ENCODE assay signal across 7 cellular contexts in genomic region chr14:105859073-105859716, GRCh38.
DNase-seq lines count a peak whose midpoint lies in the region; ATAC-seq and TF ChIP-seq lines count a peak whose summit lies in the region.
"Not testable (repeated sequence)": the region's sequence is repeated elsewhere in the genome, so short reads cannot be mapped to it uniquely, and the experiment has no call there.

No MANE protein-coding gene starts in this region.

- H3K27ac ChIP-seq in MM.1S (ENCODE audit: low read length), result peak overlapping the region; percentile 100
- H3K27ac ChIP-seq in lung (ENCODE audit: low read depth in 1 of 2, low read length in 1 of 2); sigmoid colon: not testable (repeated sequence)

- not testable (repeated sequence) for TF ChIP-seq EP300 in sigmoid colon (IDR thresholded peaks at IDR 0.05)

- DNase-seq in GM06990 (ENCODE audit: extremely low read depth, insufficient read length); activated B cell treated with CpG ODN at 0.5 μM for 24 hours; activated T-cell treated with anti-CD3 and anti-CD28 coated beads, Interleukin-2, amount 50 U/mL, for 72 hours; lung (ENCODE audit: low spot score): not testable (repeated sequence)
- DNase-seq in MM.1S, result peak; percentile 21
- DNase-seq in ecto neural progenitor cell (ENCODE audit: low spot score), result peak; percentile 17
- peak; percentile 56 for DNase-seq in sigmoid colon

- H3F3A ChIP-seq in MM.1S (ENCODE audit: insufficient read depth, low read length), result peaks cover 34% of the 10 kb centered on the region

- H3K27me3 Mint-ChIP-seq in activated B cell treated with CpG ODN at 0.5 μM for 24 hours, result not testable (repeated sequence)
- H3K27me3 Mint-ChIP-seq in activated T-cell treated with anti-CD3 and anti-CD28 coated beads, Interleukin-2, amount 50 U/mL, for 72 hours (ENCODE audit: low read depth), result peaks cover 18% of the 10 kb centered on the region

- H3K27me3 ChIP-seq in GM06990 (replicated peaks; ENCODE audit: control insufficient read depth, insufficient read depth, low read length); MM.1S (replicated peaks; ENCODE audit: insufficient read depth, low read length); lung (ENCODE audit: control insufficient read depth, insufficient read depth); sigmoid colon: not testable (repeated sequence)

- intact Hi-C loops in activated B cell treated with CpG ODN at 0.5 μM for 24 hours (cut with micrococcal nuclease), result loop anchor here (2.0 to 10.0 kb wide), 2 partner anchors 178 to 266 kb away; no protein-coding TSS in a partner anchor
- intact Hi-C loops in sigmoid colon (cut with DNase I), result not testable (repeated sequence)

- not testable (repeated sequence) for H4K20me1 ChIP-seq in MM.1S (ENCODE audit: insufficient read depth, low read length)

- not testable (repeated sequence) for H3K9me2 ChIP-seq in MM.1S (replicated peaks; ENCODE audit: insufficient read depth, low read length)

- H3K4me1 Mint-ChIP-seq in activated B cell treated with CpG ODN at 0.5 μM for 24 hours, result peaks cover 24% of the 10 kb centered on the region
- peaks cover 26% of the 10 kb centered on the region for H3K4me1 Mint-ChIP-seq in activated T-cell treated with anti-CD3 and anti-CD28 coated beads, Interleukin-2, amount 50 U/mL, for 72 hours (ENCODE audit: low read depth)

- H3K36me3 ChIP-seq in GM06990 (ENCODE audit: control insufficient read depth, insufficient read depth, low read length), result peaks cover 25% of the 10 kb centered on the region
- peaks cover 17% of the 10 kb centered on the region for H3K36me3 ChIP-seq in MM.1S (replicated peaks; ENCODE audit: insufficient read depth, low read length)
- H3K36me3 ChIP-seq in lung (ENCODE audit: control insufficient read depth in 2 of 2, insufficient read depth in 2 of 2, low read length in 2 of 2); sigmoid colon: not testable (repeated sequence)

- H3K9me3 Mint-ChIP-seq in activated B cell treated with CpG ODN at 0.5 μM for 24 hours; activated T-cell treated with anti-CD3 and anti-CD28 coated beads, Interleukin-2, amount 50 U/mL, for 72 hours: not testable (repeated sequence)

- H3K9ac ChIP-seq in MM.1S (ENCODE audit: low read length), result peak overlapping the region; percentile 100

- H3K4me1 ChIP-seq in MM.1S (ENCODE audit: low read length); lung (ENCODE audit: control insufficient read depth in 2 of 2, insufficient read depth in 2 of 2, low read length in 2 of 2); sigmoid colon: not testable (repeated sequence)

- TF ChIP-seq CTCF in GM06990 (IDR thresholded peaks at IDR 0.05; ENCODE audit: insufficient read depth, low read length, poor library complexity, severe bottlenecking); MM.1S (IDR thresholded peaks at IDR 0.05; ENCODE audit: low read length); activated B cell treated with CpG ODN at 0.5 μM for 24 hours (IDR thresholded peaks at IDR 0.05); lung (IDR thresholded peaks at IDR 0.05; ENCODE audit: control extremely low read depth, extremely low read depth); sigmoid colon (IDR thresholded peaks at IDR 0.05): not testable (repeated sequence)

- H2AFZ ChIP-seq in MM.1S (ENCODE audit: low read length), result not testable (repeated sequence)

- 71 to 77% methylated on average over 12 to 16 of the region's 16 CpGs for WGBS in lung, 2 donors
- WGBS in sigmoid colon, 2 donors, result 59 to 88% methylated on average over 16 of the region's 16 CpGs

- peaks cover 91% of the 10 kb centered on the region for H3K36me3 Mint-ChIP-seq in activated B cell treated with CpG ODN at 0.5 μM for 24 hours (ENCODE audit: low read depth)
- H3K36me3 Mint-ChIP-seq in activated T-cell treated with anti-CD3 and anti-CD28 coated beads, Interleukin-2, amount 50 U/mL, for 72 hours (ENCODE audit: insufficient read depth in 2 of 2), result not testable (repeated sequence)

- H3K4me3 ChIP-seq in GM06990 (replicated peaks; ENCODE audit: low read depth, low read length) (peak overlapping the region; percentile 80), MM.1S (ENCODE audit: low read length) (peak overlapping the region; percentile 96)
- not testable (repeated sequence) for H3K4me3 ChIP-seq in lung, sigmoid colon

- peak overlapping the region; percentile 99 for H3K27ac Mint-ChIP-seq in activated B cell treated with CpG ODN at 0.5 μM for 24 hours
- not testable (repeated sequence) for H3K27ac Mint-ChIP-seq in activated T-cell treated with anti-CD3 and anti-CD28 coated beads, Interleukin-2, amount 50 U/mL, for 72 hours

- peak overlapping the region; percentile 98 for H3K4me3 Mint-ChIP-seq in activated B cell treated with CpG ODN at 0.5 μM for 24 hours
- peak overlapping the region in 1 of 2 donors; percentile 55 for H3K4me3 Mint-ChIP-seq in activated T-cell treated with anti-CD3 and anti-CD28 coated beads, Interleukin-2, amount 50 U/mL, for 72 hours

- not testable (repeated sequence) for H3K9me3 ChIP-seq in MM.1S (replicated peaks; ENCODE audit: insufficient read depth, low read length); lung (ENCODE audit: control insufficient read depth in 2 of 2, insufficient read depth in 1 of 2, low read length in 1 of 2); sigmoid colon

- H3K4me2 ChIP-seq in MM.1S (ENCODE audit: low read depth, low read length), result peak overlapping the region; percentile 60; the same call in 1 of the 2 replicates

- peaks cover 53% of the 10 kb centered on the region for H3K79me2 ChIP-seq in MM.1S (ENCODE audit: low read length)

- ATAC-seq in activated B cell treated with CpG ODN at 0.5 μM for 24 hours (ENCODE audit: low read depth) (peak; percentile 0), lung (ENCODE audit: insufficient read depth, low FRiP score) (peak; percentile 9)
- ATAC-seq in activated T-cell treated with anti-CD3 and anti-CD28 coated beads, Interleukin-2, amount 50 U/mL, for 72 hours (replicated peaks in 1 of 2), result peak; percentile 9 to 23

- POLR2A ChIA-PET in activated B cell treated with CpG ODN at 0.5 μM for 24 hours (lab: Charles Lee), result interaction anchor here (0.8 to 8.7 kb wide), 16 partner anchors 9 to 418 kb away, joined by 3 to 207 read pairs (median 7); no protein-coding TSS in a partner anchor

- TF ChIP-seq POLR2A in sigmoid colon (IDR thresholded peaks at IDR 0.05), result not testable (repeated sequence)

- CTCF ChIA-PET in activated B cell treated with CpG ODN at 0.5 μM for 24 hours (lab: Charles Lee), result interaction anchor here (0.6 to 1.0 kb wide), 2 partner anchors 113 to 235 kb away, joined by 3 to 4 read pairs; no protein-coding TSS in a partner anchor
